ENCODE assay signal across 8 cellular contexts in the genomic region with DNA sequence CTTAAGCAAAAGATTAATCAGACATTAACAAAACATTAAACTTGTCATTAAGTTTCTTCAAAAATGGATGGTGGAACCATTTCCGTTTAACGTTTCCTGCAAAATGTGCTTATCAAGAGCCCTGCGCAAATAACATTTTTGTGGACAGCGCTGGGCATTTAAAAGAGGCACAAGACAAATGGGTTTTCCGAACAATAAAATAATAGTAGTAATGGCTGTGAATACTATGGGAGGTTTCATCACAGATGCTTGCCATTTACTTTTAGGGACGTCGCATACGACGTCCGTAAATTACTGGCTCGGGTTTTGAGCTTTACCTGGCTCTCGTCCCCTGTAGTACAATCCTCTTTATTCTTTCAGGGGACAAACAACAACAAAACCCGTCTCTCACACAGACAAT. TPM values are rescaled to one million over a fixed set of nuclear protein-coding genes. Genes with fewer than 3 reads are reported as not detected.
DNase-seq lines count a peak whose midpoint lies in the region; ATAC-seq and TF ChIP-seq lines count a peak whose summit lies in the region.

No MANE protein-coding gene starts in this region.

- H3K4me1 ChIP-seq in BLaER1 treated with 17β-estradiol and CSF1 and Interleukin-3, amounts not matched to agents 10 nM and 100 nM: peaks cover 43 to 56% (median 51%) of the 10 kb centered on the region in 10 experiments
- H3K4me1 ChIP-seq in Karpas-422 (ENCODE audit: low read length): peaks cover 49% of the 10 kb centered on the region
- H3K4me1 ChIP-seq in endocrine pancreas (ENCODE audit: control insufficient read depth, insufficient read depth, low read length): peaks cover 29% of the 10 kb centered on the region
- H3K4me1 ChIP-seq in neural progenitor cell: peaks cover 40% of the 10 kb centered on the region

- H3K79me2 ChIP-seq in Karpas-422 (ENCODE audit: low read length): peaks cover 95% of the 10 kb centered on the region
- peaks cover 90% of the 10 kb centered on the region for H3K79me2 ChIP-seq in neural progenitor cell (ENCODE audit: low read depth)

- H3K9me3 Mint-ChIP-seq in neural progenitor cell: no peaks in the 10 kb centered on the region
- H3K9me3 Mint-ChIP-seq in stimulated activated effector memory CD8-positive, alpha-beta T cell treated with anti-CD3 and anti-CD28 coated beads, Interleukin-12 subunit alpha, Interleukin-12 subunit beta, amount 100 ng/mL, for 72 hours: no peaks in the 10 kb centered on the region
- no peaks in the 10 kb centered on the region for H3K9me3 Mint-ChIP-seq in mesothelial cell of epicardium

- H3K9me3 ChIP-seq in BLaER1 treated with 17β-estradiol and CSF1 and Interleukin-3, amounts not matched to agents 10 nM and 100 nM (replicated peaks in 1 of 11): no peaks in the 10 kb centered on the region
- H3K9me3 ChIP-seq in Karpas-422 (ENCODE audit: low read length) (no peaks in the 10 kb centered on the region), endocrine pancreas (ENCODE audit: control insufficient read depth, low read length) (no peaks in the 10 kb centered on the region), neural progenitor cell (ENCODE audit: low read depth) (no peaks in the 10 kb centered on the region)

- H4K20me1 ChIP-seq in BLaER1 treated with 17β-estradiol and CSF1 and Interleukin-3, amounts not matched to agents 10 nM and 100 nM: peaks cover 0 to 37% (median 27%) of the 10 kb centered on the region in 11 experiments; a peak in 9 of 22 replicates
- H4K20me1 ChIP-seq in Karpas-422 (ENCODE audit: insufficient read depth, low read depth, low read length) (peaks cover 36% of the 10 kb centered on the region), neural progenitor cell (ENCODE audit: low read depth) (peaks cover 70% of the 10 kb centered on the region)

- H3K27me3 ChIP-seq in BLaER1 treated with 17β-estradiol and CSF1 and Interleukin-3, amounts not matched to agents 10 nM and 100 nM: no peaks in the 10 kb centered on the region
- H3K27me3 ChIP-seq in Karpas-422 (ENCODE audit: low read length) (no peaks in the 10 kb centered on the region), endocrine pancreas (ENCODE audit: control insufficient read depth, insufficient read depth, low read length) (no peaks in the 10 kb centered on the region), neural progenitor cell (no peaks in the 10 kb centered on the region)

- H3F3A ChIP-seq in neural progenitor cell (ENCODE audit: low read depth): peaks cover 30% of the 10 kb centered on the region

- peak overlapping the region; percentile 82 to 95 (median 90) for H3K4me2 ChIP-seq in BLaER1 treated with 17β-estradiol and CSF1 and Interleukin-3, amounts not matched to agents 10 nM and 100 nM
- H3K4me2 ChIP-seq in Karpas-422 (ENCODE audit: low read depth, low read length, poor library complexity, severe bottlenecking): peak overlapping the region; percentile 85
- H3K4me2 ChIP-seq in neural progenitor cell: peak overlapping the region; percentile 98

- peak; percentile 74 for DNase-seq in Karpas-422
- peak; percentile 37 for DNase-seq in neural progenitor cell (ENCODE audit: low spot score)
- no peak for DNase-seq in globus pallidus (ENCODE audit: low spot score)
- DNase-seq in stimulated activated effector memory CD8-positive, alpha-beta T cell treated with anti-CD3 and anti-CD28 coated beads, Interleukin-12 subunit alpha, Interleukin-12 subunit beta, amount 100 ng/mL, for 72 hours (ENCODE audit: low spot score in 2 of 2): no peak
- DNase-seq in mesothelial cell of epicardium (ENCODE audit: low spot score in 2 of 2, unreplicated experiment in 2 of 2): no peak

- peaks cover 0 to 39% (median 14%) of the 10 kb centered on the region in 11 experiments; a peak in 16 of 22 replicates for H3K36me3 ChIP-seq in BLaER1 treated with 17β-estradiol and CSF1 and Interleukin-3, amounts not matched to agents 10 nM and 100 nM
- H3K36me3 ChIP-seq in Karpas-422 (ENCODE audit: insufficient read depth, low read length): peaks cover 49% of the 10 kb centered on the region
- no peaks in the 10 kb centered on the region for H3K36me3 ChIP-seq in endocrine pancreas (ENCODE audit: control insufficient read depth, insufficient read depth, low read length)
- H3K36me3 ChIP-seq in neural progenitor cell: no peaks in the 10 kb centered on the region

- peaks cover 35% of the 10 kb centered on the region for H3K4me1 Mint-ChIP-seq in neural progenitor cell
- peaks cover 53% of the 10 kb centered on the region for H3K4me1 Mint-ChIP-seq in stimulated activated effector memory CD8-positive, alpha-beta T cell treated with anti-CD3 and anti-CD28 coated beads, Interleukin-12 subunit alpha, Interleukin-12 subunit beta, amount 100 ng/mL, for 72 hours
- H3K4me1 Mint-ChIP-seq in mesothelial cell of epicardium: peaks cover 28% of the 10 kb centered on the region

- no peaks in the 10 kb centered on the region for H3K36me3 Mint-ChIP-seq in neural progenitor cell
- H3K36me3 Mint-ChIP-seq in stimulated activated effector memory CD8-positive, alpha-beta T cell treated with anti-CD3 and anti-CD28 coated beads, Interleukin-12 subunit alpha, Interleukin-12 subunit beta, amount 100 ng/mL, for 72 hours: peaks cover 50% of the 10 kb centered on the region
- H3K36me3 Mint-ChIP-seq in mesothelial cell of epicardium: no peaks in the 10 kb centered on the region

- no peak for TF ChIP-seq CTCF in neural progenitor cell (IDR thresholded peaks at IDR 0.05)
- no peak for TF ChIP-seq CTCF in mesothelial cell of epicardium (IDR thresholded peaks at IDR 0.05; ENCODE audit: unreplicated experiment)

- no peak for ATAC-seq in HG03565 (IDR thresholded peaks at IDR 0.05; ENCODE audit: unreplicated experiment)
- ATAC-seq in stimulated activated effector memory CD8-positive, alpha-beta T cell treated with anti-CD3 and anti-CD28 coated beads, Interleukin-12 subunit alpha, Interleukin-12 subunit beta, amount 100 ng/mL, for 72 hours: no peak

- H3K4me3 ChIP-seq in BLaER1 treated with 17β-estradiol and CSF1 and Interleukin-3, amounts not matched to agents 10 nM and 100 nM: peak overlapping the region; percentile 77 to 91 (median 87)
- peak overlapping the region; percentile 74 for H3K4me3 ChIP-seq in Karpas-422 (ENCODE audit: low read length)
- peak overlapping the region; percentile 89 for H3K4me3 ChIP-seq in endocrine pancreas (ENCODE audit: control insufficient read depth, insufficient read depth, low read length)
- H3K4me3 ChIP-seq in neural progenitor cell: peak overlapping the region; percentile 86

- peaks cover 2% of the 10 kb centered on the region for H3K27me3 Mint-ChIP-seq in neural progenitor cell (ENCODE audit: insufficient read depth, low read depth)
- no peaks in the 10 kb centered on the region for H3K27me3 Mint-ChIP-seq in mesothelial cell of epicardium (ENCODE audit: low read depth)

- H2AFZ ChIP-seq in Karpas-422 (ENCODE audit: low read length): no peak overlapping the region
- no peak overlapping the region for H2AFZ ChIP-seq in neural progenitor cell (replicated peaks)

- H3K27ac Mint-ChIP-seq in neural progenitor cell (peak overlapping the region; percentile 98), mesothelial cell of epicardium (no peak overlapping the region)
- no peak overlapping the region for H3K27ac Mint-ChIP-seq in stimulated activated effector memory CD8-positive, alpha-beta T cell treated with anti-CD3 and anti-CD28 coated beads, Interleukin-12 subunit alpha, Interleukin-12 subunit beta, amount 100 ng/mL, for 72 hours

- H3K27ac ChIP-seq in BLaER1 treated with 17β-estradiol and CSF1 and Interleukin-3, amounts not matched to agents 10 nM and 100 nM: peak overlapping the region; percentile 71 to 95 (median 93)
- peak overlapping the region; percentile 87 for H3K27ac ChIP-seq in Karpas-422 (ENCODE audit: low read length)
- no peak overlapping the region for H3K27ac ChIP-seq in neural progenitor cell

- H3K9ac ChIP-seq in BLaER1 treated with 17β-estradiol and CSF1 and Interleukin-3, amounts not matched to agents 10 nM and 100 nM: peak overlapping the region; percentile 89 to 95 (median 94)
- H3K9ac ChIP-seq in Karpas-422 (ENCODE audit: low read length) (peak overlapping the region; percentile 86), endocrine pancreas (ENCODE audit: control insufficient read depth, insufficient read depth, low read length) (peak overlapping the region; percentile 99), neural progenitor cell (peak overlapping the region; percentile 91)

- no peak overlapping the region for H3K4me3 Mint-ChIP-seq in neural progenitor cell
- H3K4me3 Mint-ChIP-seq in stimulated activated effector memory CD8-positive, alpha-beta T cell treated with anti-CD3 and anti-CD28 coated beads, Interleukin-12 subunit alpha, Interleukin-12 subunit beta, amount 100 ng/mL, for 72 hours: no peak overlapping the region
- H3K4me3 Mint-ChIP-seq in mesothelial cell of epicardium: no peak overlapping the region

- no peaks in the 10 kb centered on the region for H3K9me2 ChIP-seq in Karpas-422 (replicated peaks; ENCODE audit: insufficient read depth, low read length)

RNA-seq across cellular contexts. Expression of gene NPAT, which starts 1.0 kb away (rescaled TPM):
- 42.5 and 77.1 TPM in 2 replicates for total RNA-seq in Karpas-422 (2014; rRNA removed; shearing (Covaris generic); ENCODE audit: low replicate concordance)
- total RNA-seq in neural progenitor cell (ENCODE audit: low replicate concordance): 20.8 and 39.2 TPM in 2 replicates
- total RNA-seq in mesothelial cell of epicardium: 16.4 to 18.8 TPM (median 17.7 TPM) in 3 replicates

RNA-seq across cellular contexts. Expression of gene ATM, which starts 1.5 kb away (rescaled TPM):
- 414 and 529 TPM in 2 replicates for total RNA-seq in Karpas-422 (2014; rRNA removed; shearing (Covaris generic); ENCODE audit: low replicate concordance)
- total RNA-seq in neural progenitor cell (ENCODE audit: low replicate concordance) (66.5 and 105 TPM in 2 replicates), mesothelial cell of epicardium (73.3 to 81.6 TPM (median 78.0 TPM) in 3 replicates)

Comparison
In these comparisons a context has a peak if more than half of its experiments do, and no peak if none do; other contexts are left out.
1. DNase-seq: peak in Karpas-422 (single experiment) and neural progenitor cell (single experiment); none in globus pallidus (single experiment), stimulated activated effector memory CD8-positive, alpha-beta T cell treated with anti-CD3 and anti-CD28 coated beads, Interleukin-12 subunit alpha, Interleukin-12 subunit beta, amount 100 ng/mL, for 72 hours (0 of 2) and mesothelial cell of epicardium (0 of 2).
2. Peak in every context shown above with its lines, with median percentiles within 50 percentile points of each other: H3K4me2 ChIP-seq, H3K4me3 ChIP-seq and H3K9ac ChIP-seq.